In the genomic region with DNA sequence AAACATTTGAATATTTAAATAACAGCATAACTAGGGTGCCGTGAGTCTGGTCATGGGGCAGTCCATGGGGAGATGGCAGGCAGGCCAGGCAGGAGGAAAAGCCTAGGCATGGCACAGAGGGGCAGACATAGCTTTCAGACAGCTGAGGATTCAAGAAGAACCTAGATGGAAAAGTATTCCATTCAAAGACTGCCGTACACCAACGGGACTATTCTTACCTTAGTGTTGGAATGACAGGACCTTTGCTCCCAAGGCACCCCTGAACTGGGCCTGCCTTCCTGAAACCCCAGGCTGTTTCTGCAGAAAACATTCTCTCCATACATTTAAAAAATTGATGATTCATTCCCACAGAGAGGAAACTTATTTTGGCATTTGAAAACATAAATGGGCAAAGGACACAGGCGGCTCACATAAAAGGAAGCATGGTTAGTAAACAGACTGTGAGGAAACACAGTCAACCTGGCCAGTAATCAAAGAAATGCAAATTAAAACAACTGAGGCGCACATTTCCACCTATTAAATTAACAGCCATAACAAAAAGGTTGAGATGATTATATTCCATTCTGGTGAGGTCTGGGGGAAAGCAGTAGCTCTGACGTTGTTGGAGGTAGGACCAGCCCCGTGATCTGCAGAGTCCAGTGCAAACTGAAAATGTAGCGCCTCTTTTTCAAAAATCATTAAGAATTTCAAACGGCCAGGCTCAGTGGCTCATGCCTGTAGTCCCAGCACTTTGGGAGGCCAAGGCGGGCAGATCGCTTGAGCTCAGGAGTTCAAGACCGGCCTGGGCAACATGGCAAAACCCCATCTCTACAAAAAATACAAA, we compare ENCODE assay signal across 26 cellular contexts.
"Had no signal": no experiment of that assay in that cellular context is flagged by ENCODE, and none has a peak within 500 bp of the region (broad histone marks: within the 10 kb centered on the region; RNA-seq: fewer than 3 reads in every experiment).

No MANE protein-coding gene starts in this region.

- H3K4me3 Mint-ChIP-seq: activated T-cell treated with anti-CD3 and anti-CD28 coated beads, Interleukin-2, amount 50 U/mL, for 24 hours; activated T-helper 17 cell treated with anti-CD3 and anti-CD28 coated beads, Interleukin-2, amount 50 U/mL, for 72 hours; nephron; stimulated activated naive CD8-positive, alpha-beta T cell treated with anti-CD3 and anti-CD28 coated beads, Interleukin-15, amount 100 ng/mL, for 72 hours; T-cell; WTC11 had no signal

- H3K27ac ChIP-seq: ascending aorta, colonic mucosa, epithelial cell of prostate, heart right ventricle, left lung, neutrophil, pancreas, psoas muscle, right atrium auricular region, suprapubic skin, tibial nerve, vagina had no signal

- H3K27me3 ChIP-seq: ascending aorta, colonic mucosa, heart right ventricle, left lung, neutrophil, pancreas, right atrium auricular region, suprapubic skin, tibial nerve, vagina had no signal

- FAIRE-seq: bronchial epithelial cell, kidney, pancreas had no signal

- H3K27me3 Mint-ChIP-seq: activated T-cell treated with anti-CD3 and anti-CD28 coated beads, Interleukin-2, amount 50 U/mL, for 24 hours; activated T-helper 17 cell treated with anti-CD3 and anti-CD28 coated beads, Interleukin-2, amount 50 U/mL, for 72 hours had no signal

- H3K4me1 ChIP-seq: ascending aorta, colonic mucosa, heart right ventricle, left lung, pancreas, psoas muscle, right atrium auricular region, suprapubic skin, tibial nerve, vagina had no signal

- H3K27ac Mint-ChIP-seq: activated naive CD4-positive, alpha-beta T cell treated with anti-CD3 and anti-CD28 coated beads, Interleukin-2, amount 50 U/mL, for 72 hours; activated T-cell treated with anti-CD3 and anti-CD28 coated beads, Interleukin-2, amount 50 U/mL, for 24 hours; activated T-helper 17 cell treated with anti-CD3 and anti-CD28 coated beads, Interleukin-2, amount 50 U/mL, for 72 hours; nephron; stimulated activated naive CD8-positive, alpha-beta T cell treated with anti-CD3 and anti-CD28 coated beads, Interleukin-15, amount 100 ng/mL, for 72 hours; T-cell; WTC11 had no signal

- H3K36me3 Mint-ChIP-seq: activated naive CD4-positive, alpha-beta T cell treated with anti-CD3 and anti-CD28 coated beads, Interleukin-2, amount 50 U/mL, for 72 hours; T-cell had no signal

- DNase-seq: activated CD4-positive, alpha-beta T cell treated with anti-CD3 and anti-CD28 coated beads, Interleukin-2, amount 50 U/mL, for 4 hours; activated CD8-positive, alpha-beta memory T cell treated with anti-CD3 and anti-CD28 coated beads for 24 hours; activated CD8-positive, alpha-beta memory T cell treated with anti-CD3 and anti-CD28 coated beads, Interleukin-2, amount 50 U/mL, for 4 hours; activated T-cell treated with anti-CD3 and anti-CD28 coated beads, Interleukin-2, amount 50 U/mL, for 24 hours; colonic mucosa; heart right ventricle; kidney; left lung; mammary epithelial cell; pancreas; psoas muscle; stimulated activated CD4-positive, alpha-beta T cell treated with anti-CD3 and anti-CD28 coated beads, Interleukin-12 subunit alpha, Interleukin-12 subunit beta, amount 100 ng/mL, for 4 hours; stimulated activated naive CD8-positive, alpha-beta T cell treated with anti-CD3 and anti-CD28 coated beads, Interleukin-15, amount 100 ng/mL, for 72 hours; T-cell had no signal

- H3K9me3 ChIP-seq: ascending aorta, colonic mucosa, left lung, neutrophil, pancreas, right atrium auricular region, suprapubic skin, vagina had no signal

- H3K4me3 ChIP-seq: ascending aorta, colonic mucosa, heart right ventricle, left lung, pancreas, psoas muscle, right atrium auricular region, suprapubic skin, tibial nerve, vagina had no signal

- H3K4me1 Mint-ChIP-seq: activated T-helper 17 cell treated with anti-CD3 and anti-CD28 coated beads, Interleukin-2, amount 50 U/mL, for 72 hours; nephron; T-cell had no signal

- H3K36me3 ChIP-seq: ascending aorta, colonic mucosa, heart right ventricle, left lung, neutrophil, pancreas, right atrium auricular region, suprapubic skin, tibial nerve, vagina had no signal
